ENCODE assay signal across 17 cellular contexts in the genomic region with DNA sequence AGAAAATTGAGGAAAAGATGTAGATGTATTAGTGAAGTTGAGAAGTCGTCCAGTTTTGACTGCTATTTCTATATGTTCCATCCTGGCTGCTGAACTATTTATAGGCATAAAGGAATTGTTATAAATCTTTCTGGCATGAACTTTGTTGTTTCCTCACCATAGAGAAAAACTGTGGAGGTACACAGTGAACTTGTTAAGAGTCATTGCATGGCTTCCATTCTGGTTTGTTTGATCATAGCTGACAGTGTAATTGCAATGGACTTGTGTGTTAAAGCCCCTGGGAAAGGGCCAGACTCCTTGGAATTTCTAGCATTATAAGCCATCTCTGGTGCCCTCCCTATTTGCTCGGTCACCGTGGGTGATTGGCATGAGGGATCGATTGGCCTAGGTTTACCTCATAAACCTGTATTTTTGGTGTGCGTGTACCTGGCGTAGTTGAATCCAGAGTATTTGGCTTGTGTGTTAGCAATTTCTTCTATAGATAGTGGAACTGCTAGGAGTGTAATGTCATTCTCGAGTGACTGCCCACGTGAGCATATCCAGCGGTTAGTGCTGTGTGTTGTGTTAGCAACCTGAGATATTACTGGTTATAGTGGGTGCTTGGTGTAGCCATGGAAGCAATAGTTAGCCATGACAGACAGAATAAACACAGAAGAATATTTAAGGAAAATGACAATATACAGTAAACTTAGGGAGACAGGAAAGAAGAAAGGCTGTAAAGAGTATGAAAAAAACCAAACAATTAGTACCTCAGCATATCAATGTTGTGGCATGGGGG.
"Had no signal": no experiment of that assay in that cellular context is flagged by ENCODE, and none has a peak within 500 bp of the region (broad histone marks: within the 10 kb centered on the region; RNA-seq: fewer than 3 reads in every experiment).

No MANE protein-coding gene starts in this region.

- H3K27ac ChIP-seq: esophagus squamous epithelium, neutrophil, thoracic aorta had no signal

- H3K4me3 ChIP-seq: esophagus squamous epithelium, thoracic aorta had no signal

- DNase-seq: activated CD4-positive, alpha-beta memory T cell treated with anti-CD3 and anti-CD28 coated beads, Interleukin-2, amount 10 ng/mL, durations not matched to agents 7 days and 5 days; activated CD8-positive, alpha-beta memory T cell treated with anti-CD3 and anti-CD28 coated beads, Interleukin-2, amount 50 U/mL, for 4 hours; activated gamma-delta T cell treated with Interleukin-2 at 50 U/mL for 16 hours; activated naive CD8-positive, alpha-beta T cell treated with anti-CD3 and anti-CD28 coated beads, Interleukin-2, amount 10 ng/mL, durations not matched to agents 7 days and 5 days; activated T-cell treated with anti-CD3 and anti-CD28 coated beads, Interleukin-2, amount 50 U/mL, for 72 hours; anterior cingulate cortex; esophagus squamous epithelium; foreskin fibroblast; stimulated activated CD4-positive, alpha-beta T cell treated with anti-CD3 and anti-CD28 coated beads, Interleukin-4, amount 100 ng/mL, for 1 hour; stimulated activated CD8-positive, alpha-beta memory T cell treated with anti-CD3 and anti-CD28 coated beads, Interleukin-4, amount 100 ng/mL, for 48 hours; stimulated activated naive CD8-positive, alpha-beta T cell treated with anti-CD3 and anti-CD28 coated beads, Interleukin-15, amount 100 ng/mL, for 72 hours; SW 1271 had no signal

- H3K36me3 Mint-ChIP-seq: activated naive CD8-positive, alpha-beta T cell treated with anti-CD3 and anti-CD28 coated beads, Interleukin-2, amount 10 ng/mL, durations not matched to agents 7 days and 5 days had no signal

- H3K27ac Mint-ChIP-seq: activated CD4-positive, alpha-beta memory T cell treated with anti-CD3 and anti-CD28 coated beads, Interleukin-2, amount 10 ng/mL, durations not matched to agents 7 days and 5 days; activated naive CD8-positive, alpha-beta T cell treated with anti-CD3 and anti-CD28 coated beads, Interleukin-2, amount 10 ng/mL, durations not matched to agents 7 days and 5 days; activated T-cell treated with anti-CD3 and anti-CD28 coated beads, Interleukin-2, amount 50 U/mL, for 72 hours; stimulated activated naive CD8-positive, alpha-beta T cell treated with anti-CD3 and anti-CD28 coated beads, Interleukin-15, amount 100 ng/mL, for 72 hours had no signal

- FAIRE-seq: endometrium, keratinocyte, urothelium cell line had no signal

- H3K9me3 ChIP-seq: esophagus squamous epithelium, neutrophil, thoracic aorta had no signal

- H3K4me3 Mint-ChIP-seq: activated CD4-positive, alpha-beta memory T cell treated with anti-CD3 and anti-CD28 coated beads, Interleukin-2, amount 10 ng/mL, durations not matched to agents 7 days and 5 days; activated naive CD8-positive, alpha-beta T cell treated with anti-CD3 and anti-CD28 coated beads, Interleukin-2, amount 10 ng/mL, durations not matched to agents 7 days and 5 days; activated T-cell treated with anti-CD3 and anti-CD28 coated beads, Interleukin-2, amount 50 U/mL, for 72 hours; stimulated activated naive CD8-positive, alpha-beta T cell treated with anti-CD3 and anti-CD28 coated beads, Interleukin-15, amount 100 ng/mL, for 72 hours had no signal

- H3K27me3 Mint-ChIP-seq: activated naive CD8-positive, alpha-beta T cell treated with anti-CD3 and anti-CD28 coated beads, Interleukin-2, amount 10 ng/mL, durations not matched to agents 7 days and 5 days; stimulated activated naive CD8-positive, alpha-beta T cell treated with anti-CD3 and anti-CD28 coated beads, Interleukin-15, amount 100 ng/mL, for 72 hours had no signal

- ATAC-seq: activated T-cell treated with anti-CD3 and anti-CD28 coated beads, Interleukin-2, amount 50 U/mL, for 72 hours; stimulated activated naive CD8-positive, alpha-beta T cell treated with anti-CD3 and anti-CD28 coated beads, Interleukin-15, amount 100 ng/mL, for 72 hours had no signal

- H3K27me3 ChIP-seq: esophagus squamous epithelium, neutrophil had no signal

- H3K36me3 ChIP-seq: esophagus squamous epithelium, neutrophil, thoracic aorta had no signal

- H3K9me3 Mint-ChIP-seq: activated CD4-positive, alpha-beta memory T cell treated with anti-CD3 and anti-CD28 coated beads, Interleukin-2, amount 10 ng/mL, durations not matched to agents 7 days and 5 days; activated naive CD8-positive, alpha-beta T cell treated with anti-CD3 and anti-CD28 coated beads, Interleukin-2, amount 10 ng/mL, durations not matched to agents 7 days and 5 days; activated T-cell treated with anti-CD3 and anti-CD28 coated beads, Interleukin-2, amount 50 U/mL, for 72 hours; stimulated activated naive CD8-positive, alpha-beta T cell treated with anti-CD3 and anti-CD28 coated beads, Interleukin-15, amount 100 ng/mL, for 72 hours had no signal
